In the genomic region with DNA sequence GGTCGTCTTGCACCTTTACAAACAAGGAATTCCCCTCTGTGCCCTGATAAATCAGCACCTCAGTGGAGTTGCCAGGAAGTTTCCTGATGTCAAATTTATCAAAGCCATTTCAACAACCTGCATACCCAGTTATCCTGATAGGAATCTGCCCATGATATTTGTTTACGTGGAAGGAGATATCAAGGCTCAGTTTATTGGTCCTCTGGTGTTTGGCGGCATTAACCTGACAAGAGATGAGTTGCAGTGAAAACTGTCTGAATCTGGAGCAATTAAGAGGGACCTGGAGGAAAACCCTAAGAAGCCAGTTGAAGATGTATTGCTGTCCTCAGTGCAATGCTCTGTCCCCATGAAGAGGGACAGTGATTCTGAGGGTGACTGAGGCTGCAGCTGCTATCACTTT, we compare ENCODE assay signal across 30 cellular contexts.
"Had no signal": no experiment of that assay in that cellular context is flagged by ENCODE, and none has a peak within 500 bp of the region (broad histone marks: within the 10 kb centered on the region; RNA-seq: fewer than 3 reads in every experiment).

No MANE protein-coding gene starts in this region.

- H3K27ac Mint-ChIP-seq: immature natural killer cell; nephron; stimulated activated naive B cell treated with anti-CD40 and anti-IgM and Interleukin-4, amounts not matched to agents 10 μg/mL and 1 μg/mL and 100 μg/mL, for 72 hours had no signal

- H3K4me3 ChIP-seq: left lung, lower lobe of right lung, pancreas, skin epidermis, stomach, testis, thyroid gland, transverse colon, upper lobe of left lung, vagina had no signal

- H3K36me3 Mint-ChIP-seq: immature natural killer cell had no signal

- H3K27ac ChIP-seq: left lung, lower lobe of right lung, pancreas, skin epidermis, stomach, testis, thyroid gland, transverse colon, upper lobe of left lung, vagina had no signal

- H3K4me1 Mint-ChIP-seq: immature natural killer cell, nephron had no signal

- H3K9me3 Mint-ChIP-seq: stimulated activated naive B cell treated with anti-CD40 and anti-IgM and Interleukin-4, amounts not matched to agents 10 μg/mL and 1 μg/mL and 100 μg/mL, for 72 hours had no signal

- H3K27me3 ChIP-seq: left lung, pancreas, stomach, testis, thyroid gland, transverse colon, upper lobe of left lung, vagina had no signal

- H3K4me3 Mint-ChIP-seq: immature natural killer cell; naive thymus-derived CD8-positive, alpha-beta T cell; nephron; neural crest cell; stimulated activated naive B cell treated with anti-CD40 and anti-IgM and Interleukin-4, amounts not matched to agents 10 μg/mL and 1 μg/mL and 100 μg/mL, for 72 hours had no signal

- ATAC-seq: left colon; left lung; lower lobe of right lung; naive thymus-derived CD8-positive, alpha-beta T cell; pancreas; right cardiac atrium; sciatic nerve; stimulated activated naive B cell treated with anti-CD40 and anti-IgM and Interleukin-4, amounts not matched to agents 10 μg/mL and 1 μg/mL and 100 μg/mL, for 72 hours; stimulated activated naive CD8-positive, alpha-beta T cell treated with anti-CD3 and anti-CD28 coated beads, Interleukin-15, Interleukin-2, amounts not matched to agents 100 U/mL and 50 U/mL, for 24 hours had no signal

- DNase-seq: hypothalamus; immature natural killer cell; kidney; left colon; left lung; lower lobe of right lung; mammary epithelial cell; mesenchymal stem cell; naive thymus-derived CD8-positive, alpha-beta T cell; nucleus accumbens; pancreas; retina; right cardiac atrium; stimulated activated CD4-positive, alpha-beta T cell treated with anti-CD3 and anti-CD28 coated beads, Interleukin-12 subunit alpha, Interleukin-12 subunit beta, amount 100 ng/mL, for 4 hours; stimulated activated CD4-positive, alpha-beta T cell treated with anti-CD3 and anti-CD28 coated beads, Interleukin-15, amount 100 ng/mL, for 24 hours; stimulated activated CD4-positive, alpha-beta T cell treated with anti-CD3 and anti-CD28 coated beads, Interleukin-2, amount 100 ng/mL, for 24 hours; stimulated activated CD4-positive, alpha-beta T cell treated with anti-CD3 and anti-CD28 coated beads, Interleukin-4, amount 100 ng/mL, for 1 hour; stimulated activated naive B cell treated with anti-CD40 and anti-IgM and Interleukin-4, amounts not matched to agents 10 μg/mL and 1 μg/mL and 100 μg/mL, for 72 hours; stimulated activated naive CD8-positive, alpha-beta T cell treated with anti-CD3 and anti-CD28 coated beads, Interleukin-15, Interleukin-2, amounts not matched to agents 100 U/mL and 50 U/mL, for 24 hours; stomach; testis; thyroid gland; transverse colon; upper lobe of left lung had no signal

- FAIRE-seq: islet of Langerhans, kidney, pancreas had no signal

- H3K4me1 ChIP-seq: left lung, lower lobe of right lung, testis, upper lobe of left lung, vagina had no signal

- H3K9me3 ChIP-seq: left lung, lower lobe of right lung, pancreas, stomach, testis, thyroid gland, transverse colon, upper lobe of left lung, vagina had no signal

- H3K36me3 ChIP-seq: left lung, lower lobe of right lung, pancreas, stomach, thyroid gland, transverse colon, upper lobe of left lung, vagina had no signal
